1 cellular context compared by ENCODE assay signal in the genomic region with DNA sequence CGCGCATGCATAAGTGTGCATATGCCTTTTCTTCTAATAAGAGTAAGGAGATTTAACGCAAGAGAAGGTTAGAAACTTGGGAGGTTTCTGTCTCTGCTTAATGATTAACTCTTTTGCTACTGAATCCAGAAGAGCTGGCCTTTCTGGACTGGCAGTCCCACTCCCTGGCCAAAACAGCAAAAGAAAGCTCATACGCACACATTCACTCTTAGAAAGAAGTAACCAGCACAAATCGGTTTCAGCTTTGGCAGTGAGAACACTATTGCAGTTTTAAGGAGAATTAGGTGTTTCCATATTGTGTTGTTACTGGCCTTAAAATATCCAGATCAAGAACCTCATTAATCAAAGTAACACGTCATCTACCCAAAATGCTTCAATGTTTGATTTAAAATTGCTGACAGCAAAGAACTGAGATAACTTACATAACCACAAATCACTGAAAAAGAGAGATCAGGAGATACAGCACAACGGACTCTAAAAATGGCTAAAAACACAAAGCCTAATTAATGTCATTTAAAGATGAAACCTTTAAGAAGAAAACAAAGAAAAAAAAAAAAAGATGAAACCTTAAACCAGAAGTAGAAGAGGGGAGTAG. TPM values are rescaled to one million over a fixed set of nuclear protein-coding genes. Genes with fewer than 3 reads are reported as not detected.
"Had no signal": no experiment of that assay in that cellular context is flagged by ENCODE, and none has a peak within 500 bp of the region (broad histone marks: within the 10 kb centered on the region; RNA-seq: fewer than 3 reads in every experiment).

No MANE protein-coding gene starts in this region.

RNA-seq across cellular contexts. Expression of gene FAM72D, which starts 16.9 kb away (rescaled TPM):
- polyA plus RNA-seq: IgD-negative memory B cell had no signal
